8 cellular contexts compared by ENCODE assay signal in the genomic region with DNA sequence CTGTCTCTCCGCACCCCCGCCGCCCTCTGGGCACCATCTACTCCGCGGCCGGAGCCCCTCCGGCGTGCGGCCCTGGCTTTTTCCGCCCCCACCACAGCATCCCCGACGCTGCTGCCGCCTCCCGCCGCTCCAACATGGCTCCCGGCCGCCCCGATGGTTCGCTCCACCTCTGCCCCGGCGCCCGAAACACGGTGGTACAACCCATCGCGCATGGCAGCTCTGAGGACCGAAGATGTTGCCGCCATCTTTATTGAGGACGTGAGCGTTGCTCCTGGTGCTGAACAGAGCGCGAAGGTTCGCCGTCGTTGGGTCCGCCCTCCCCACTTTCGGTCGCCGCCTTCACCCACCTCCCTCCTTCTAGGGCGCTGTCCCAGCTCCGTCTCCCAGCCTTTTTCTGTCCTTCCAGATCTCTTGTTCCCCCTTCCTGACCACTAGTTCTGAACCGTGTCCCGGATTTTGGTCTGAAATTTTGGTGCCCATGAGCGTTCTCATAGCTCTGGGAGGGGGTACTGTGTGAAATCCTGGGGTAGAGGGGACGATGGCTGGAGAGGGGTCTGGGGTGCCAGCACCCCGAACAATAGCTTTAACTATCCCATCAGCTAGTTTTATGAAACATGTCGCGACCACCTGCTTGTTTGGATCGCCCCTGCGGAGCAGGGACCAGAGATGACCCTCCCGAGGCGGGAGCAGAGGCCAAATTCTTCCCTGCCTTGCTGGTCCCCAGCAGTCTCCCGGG. TPM values are rescaled to one million over a fixed set of nuclear protein-coding genes. Genes with fewer than 3 reads are reported as not detected.
DNase-seq lines count a peak whose midpoint lies in the region; ATAC-seq and TF ChIP-seq lines count a peak whose summit lies in the region.

A gene with protein sequence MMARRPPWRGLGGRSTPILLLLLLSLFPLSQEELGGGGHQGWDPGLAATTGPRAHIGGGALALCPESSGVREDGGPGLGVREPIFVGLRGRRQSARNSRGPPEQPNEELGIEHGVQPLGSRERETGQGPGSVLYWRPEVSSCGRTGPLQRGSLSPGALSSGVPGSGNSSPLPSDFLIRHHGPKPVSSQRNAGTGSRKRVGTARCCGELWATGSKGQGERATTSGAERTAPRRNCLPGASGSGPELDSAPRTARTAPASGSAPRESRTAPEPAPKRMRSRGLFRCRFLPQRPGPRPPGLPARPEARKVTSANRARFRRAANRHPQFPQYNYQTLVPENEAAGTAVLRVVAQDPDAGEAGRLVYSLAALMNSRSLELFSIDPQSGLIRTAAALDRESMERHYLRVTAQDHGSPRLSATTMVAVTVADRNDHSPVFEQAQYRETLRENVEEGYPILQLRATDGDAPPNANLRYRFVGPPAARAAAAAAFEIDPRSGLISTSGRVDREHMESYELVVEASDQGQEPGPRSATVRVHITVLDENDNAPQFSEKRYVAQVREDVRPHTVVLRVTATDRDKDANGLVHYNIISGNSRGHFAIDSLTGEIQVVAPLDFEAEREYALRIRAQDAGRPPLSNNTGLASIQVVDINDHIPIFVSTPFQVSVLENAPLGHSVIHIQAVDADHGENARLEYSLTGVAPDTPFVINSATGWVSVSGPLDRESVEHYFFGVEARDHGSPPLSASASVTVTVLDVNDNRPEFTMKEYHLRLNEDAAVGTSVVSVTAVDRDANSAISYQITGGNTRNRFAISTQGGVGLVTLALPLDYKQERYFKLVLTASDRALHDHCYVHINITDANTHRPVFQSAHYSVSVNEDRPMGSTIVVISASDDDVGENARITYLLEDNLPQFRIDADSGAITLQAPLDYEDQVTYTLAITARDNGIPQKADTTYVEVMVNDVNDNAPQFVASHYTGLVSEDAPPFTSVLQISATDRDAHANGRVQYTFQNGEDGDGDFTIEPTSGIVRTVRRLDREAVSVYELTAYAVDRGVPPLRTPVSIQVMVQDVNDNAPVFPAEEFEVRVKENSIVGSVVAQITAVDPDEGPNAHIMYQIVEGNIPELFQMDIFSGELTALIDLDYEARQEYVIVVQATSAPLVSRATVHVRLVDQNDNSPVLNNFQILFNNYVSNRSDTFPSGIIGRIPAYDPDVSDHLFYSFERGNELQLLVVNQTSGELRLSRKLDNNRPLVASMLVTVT (N-terminal part only) (minus strand): TSS at position 134 of the 736 bp plus-strand sequence. CDS start 252 bp downstream, outside the sequence.

- in situ Hi-C loops in ACHN (cut with HindIII; ENCODE audit: low pct_ligation_motif_present, low pct_unique_long_range_greater_than_20kb, low sequenced_read_pairs): no loop called here

- H3K27ac Mint-ChIP-seq in GM23338 (peak within 1 kb of the TSS; percentile 100), mesothelial cell of epicardium (peak within 1 kb of the TSS; percentile 100)
- peak within 1 kb of the TSS; percentile 85 for H3K27ac Mint-ChIP-seq in activated CD8-positive, alpha-beta T cell treated with anti-CD3 and anti-CD28 coated beads for 36 hours

- no peaks in the 10 kb centered on the region for H3K79me2 ChIP-seq in GM23338 (replicated peaks; ENCODE audit: insufficient read depth)

- H2AFZ ChIP-seq in GM23338: no peak within 1 kb of the TSS

- H3K9me3 Mint-ChIP-seq in GM23338 (peaks cover 4% of the 10 kb centered on the region; the same call in 2 of the 3 replicates), mesothelial cell of epicardium (no peaks in the 10 kb centered on the region)
- no peaks in the 10 kb centered on the region for H3K9me3 Mint-ChIP-seq in activated CD8-positive, alpha-beta T cell treated with anti-CD3 and anti-CD28 coated beads for 36 hours

- H3K4me3 Mint-ChIP-seq in GM23338 (peak within 1 kb of the TSS; percentile 92), mesothelial cell of epicardium (peak within 1 kb of the TSS; percentile 92)
- H3K4me3 Mint-ChIP-seq in activated CD8-positive, alpha-beta T cell treated with anti-CD3 and anti-CD28 coated beads for 36 hours: peak within 1 kb of the TSS; percentile 82

- H3K27me3 Mint-ChIP-seq in GM23338 (ENCODE audit: insufficient read depth, low read depth, poor library complexity) (peaks cover 25% of the 10 kb centered on the region), mesothelial cell of epicardium (ENCODE audit: low read depth) (peaks cover 11% of the 10 kb centered on the region)
- peaks cover 22% of the 10 kb centered on the region for H3K27me3 Mint-ChIP-seq in activated CD8-positive, alpha-beta T cell treated with anti-CD3 and anti-CD28 coated beads for 36 hours

- peaks cover 29% of the 10 kb centered on the region for H3F3A ChIP-seq in GM23338 (replicated peaks; ENCODE audit: low read depth)

- DNase-seq in ACHN (peak; percentile 89), GM23338 (ENCODE audit: low spot score) (peak; percentile 95), NCI-H446 (lab: John Stamatoyannopoulos, UW) (peak; percentile 25 to 74), epithelial cell of esophagus (ENCODE audit: low read depth) (peak; percentile 96), mesothelial cell of epicardium (ENCODE audit: low spot score in 2 of 2, unreplicated experiment in 2 of 2) (peak; percentile 70 to 82)
- DNase-seq in activated CD8-positive, alpha-beta T cell treated with anti-CD3 and anti-CD28 coated beads for 36 hours: peak; percentile 74
- DNase-seq in stimulated activated CD8-positive, alpha-beta memory T cell treated with anti-CD3 and anti-CD28 coated beads, Interleukin-7, amount 100 ng/mL, for 48 hours (ENCODE audit: extremely low read depth in 1 of 2, low read depth in 1 of 2): peak; percentile 39 to 64

- H3K4me1 Mint-ChIP-seq in GM23338: peaks cover 15% of the 10 kb centered on the region
- peaks cover 17% of the 10 kb centered on the region for H3K4me1 Mint-ChIP-seq in activated CD8-positive, alpha-beta T cell treated with anti-CD3 and anti-CD28 coated beads for 36 hours (ENCODE audit: low read depth)
- peaks cover 14% of the 10 kb centered on the region for H3K4me1 Mint-ChIP-seq in mesothelial cell of epicardium

- TF ChIP-seq CTCF in GM23338 (conservative IDR thresholded peaks at IDR 0.05; ENCODE audit: low read depth in 2 of 2) (no peak), epithelial cell of esophagus (IDR thresholded peaks at IDR 0.05; ENCODE audit: insufficient read depth, low read depth, low read length, missing control alignments) (no peak), mesothelial cell of epicardium (IDR thresholded peaks at IDR 0.05; ENCODE audit: unreplicated experiment) (no peak)
- TF ChIP-seq CTCF in activated CD8-positive, alpha-beta T cell treated with anti-CD3 and anti-CD28 coated beads for 36 hours (IDR thresholded peaks at IDR 0.05): no peak

- ATAC-seq in GM23338 (peak; percentile 43), HG02840 (IDR thresholded peaks at IDR 0.05; ENCODE audit: low FRiP score, unreplicated experiment) (no peak)
- peak; percentile 24 for ATAC-seq in activated CD8-positive, alpha-beta T cell treated with anti-CD3 and anti-CD28 coated beads for 36 hours

- CTCF ChIA-PET in activated CD8-positive, alpha-beta T cell treated with anti-CD3 and anti-CD28 coated beads for 36 hours (lab: Charles Lee): interaction anchor here (0.6 to 1.8 kb wide), 9 partner anchors 12 to 297 kb away, joined by 3 to 5 read pairs (median 4); partner anchors contain the start of gene SLC26A6

- peak within 1 kb of the TSS; percentile 100 for H3K27ac ChIP-seq in GM23338 (ENCODE audit: low read depth)

- no peaks in the 10 kb centered on the region for H3K36me3 ChIP-seq in GM23338 (ENCODE audit: insufficient read depth)

- H3K4me3 ChIP-seq in GM23338 (peak within 1 kb of the TSS; percentile 73), epithelial cell of esophagus (ENCODE audit: low read length) (peak within 1 kb of the TSS; percentile 72)

- POLR2A ChIA-PET in activated CD8-positive, alpha-beta T cell treated with anti-CD3 and anti-CD28 coated beads for 36 hours (lab: Charles Lee): interaction anchor here (0.8 to 4.9 kb wide), 14 partner anchors 8 to 256 kb away, joined by 3 to 26 read pairs (median 4); partner anchors contain the start of genes ARIH2, ATRIP and SLC26A6

- no peaks in the 10 kb centered on the region; the same call in 1 of the 2 replicates for H3K4me1 ChIP-seq in GM23338 (ENCODE audit: insufficient read depth)

- H3K9me2 ChIP-seq in GM23338 (ENCODE audit: insufficient read depth): no peaks in the 10 kb centered on the region

- no peaks in the 10 kb centered on the region for H3K27me3 ChIP-seq in GM23338 (ENCODE audit: insufficient read depth)

- intact Hi-C loops in activated CD8-positive, alpha-beta T cell treated with anti-CD3 and anti-CD28 coated beads for 36 hours (cut with micrococcal nuclease): no loop called here

- H3K4me2 ChIP-seq in GM23338: peak within 1 kb of the TSS; percentile 95

- peaks cover 45% of the 10 kb centered on the region for H3K36me3 Mint-ChIP-seq in GM23338 (ENCODE audit: low read depth)
- H3K36me3 Mint-ChIP-seq in activated CD8-positive, alpha-beta T cell treated with anti-CD3 and anti-CD28 coated beads for 36 hours (ENCODE audit: low read depth): peaks cover 14% of the 10 kb centered on the region
- peaks cover 7% of the 10 kb centered on the region for H3K36me3 Mint-ChIP-seq in mesothelial cell of epicardium

- peaks cover 9% of the 10 kb centered on the region for H4K20me1 ChIP-seq in GM23338 (replicated peaks; ENCODE audit: insufficient read depth)

RNA-seq across cellular contexts. Expression of the gene that starts here (rescaled TPM):
- 29.2 and 33.3 TPM in 2 replicates for total RNA-seq in GM23338 (2014; rRNA removed; shearing (Covaris generic))
- 7.5 and 8.3 TPM in 2 replicates for polyA plus RNA-seq in GM23338 (2016; fragmentation: Nextera tagmentation; extraction: Ambion mirVana)
- 10 to 100 TPM; 15.8 to 17.8 TPM for total RNA-seq in activated CD8-positive, alpha-beta T cell treated with anti-CD3 and anti-CD28 coated beads for 36 hours
- total RNA-seq in mesothelial cell of epicardium: 5.0 to 5.6 TPM (median 5.2 TPM) in 3 replicates
